Comparison of ENCODE assay signal across 20 cellular contexts in genomic region chr17:2964370-2964769, GRCh38.
"Had no signal": no experiment of that assay in that cellular context is flagged by ENCODE, and none has a peak within 500 bp of the region (broad histone marks: within the 10 kb centered on the region; RNA-seq: fewer than 3 reads in every experiment).

No MANE protein-coding gene starts in this region.

- H3K9me3 Mint-ChIP-seq: activated T-helper 17 cell treated with anti-CD3 and anti-CD28 coated beads, Interleukin-2, amount 50 U/mL, for 72 hours; dendritic cell treated with granulocyte-macrophage colony-stimulating factor and Interleukin-4, amounts not matched to agents 40 ng/mL and 50 ng/mL, for 4 days; stimulated activated memory B cell treated with anti-CD40 and anti-IgM and Interleukin-4, amounts not matched to agents 10 μg/mL and 1 μg/mL and 100 μg/mL, for 72 hours; T-helper 2 cell treated with Interferon-gamma antibody and Interleukin-4, amounts not matched to agents 5 μg/mL and 100 μg/mL, for 36 hours had no signal

- H3K27ac ChIP-seq: heart left ventricle, lower lobe of right lung, neutrophil, upper lobe of left lung had no signal

- H3K4me1 Mint-ChIP-seq: activated T-helper 17 cell treated with anti-CD3 and anti-CD28 coated beads, Interleukin-2, amount 50 U/mL, for 72 hours; stimulated activated memory B cell treated with anti-CD40 and anti-IgM and Interleukin-4, amounts not matched to agents 10 μg/mL and 1 μg/mL and 100 μg/mL, for 72 hours had no signal

- ATAC-seq: activated T-helper 17 cell treated with anti-CD3 and anti-CD28 coated beads, Interleukin-2, amount 50 U/mL, for 72 hours; heart left ventricle; left colon; lower lobe of right lung; stimulated activated memory B cell treated with anti-CD40 and anti-IgM and Interleukin-4, amounts not matched to agents 10 μg/mL and 1 μg/mL and 100 μg/mL, for 72 hours had no signal

- H3K4me1 ChIP-seq: breast epithelium, lower lobe of right lung, upper lobe of left lung had no signal

- DNase-seq: activated CD4-positive, alpha-beta T cell treated with anti-CD3 and anti-CD28 coated beads, Interleukin-2, amount 50 U/mL, for 1 hour; activated naive CD4-positive, alpha-beta T cell treated with Interleukin-2 at 50 U/mL for 16 hours; activated T-cell treated with anti-CD3 and anti-CD28 coated beads for 4 hours; anterior cingulate cortex; cerebellar nuclear complex; effector memory CD4-positive, alpha-beta T cell; heart left ventricle; left colon; lower lobe of right lung; retina; stimulated activated CD4-positive, alpha-beta T cell treated with anti-CD3 and anti-CD28 coated beads, Interleukin-2, amount 100 ng/mL, for 48 hours; substantia nigra; upper lobe of left lung had no signal

- H3K36me3 ChIP-seq: breast epithelium, lower lobe of right lung, upper lobe of left lung had no signal

- H3K4me3 Mint-ChIP-seq: activated T-helper 17 cell treated with anti-CD3 and anti-CD28 coated beads, Interleukin-2, amount 50 U/mL, for 72 hours; dendritic cell treated with granulocyte-macrophage colony-stimulating factor and Interleukin-4, amounts not matched to agents 40 ng/mL and 50 ng/mL, for 4 days; stimulated activated memory B cell treated with anti-CD40 and anti-IgM and Interleukin-4, amounts not matched to agents 10 μg/mL and 1 μg/mL and 100 μg/mL, for 72 hours; T-helper 2 cell treated with Interferon-gamma antibody and Interleukin-4, amounts not matched to agents 5 μg/mL and 100 μg/mL, for 36 hours had no signal

- H3K9me3 ChIP-seq: breast epithelium, heart left ventricle, lower lobe of right lung, neutrophil, upper lobe of left lung had no signal

- FAIRE-seq: frontal cortex had no signal

- H3K27ac Mint-ChIP-seq: activated T-helper 17 cell treated with anti-CD3 and anti-CD28 coated beads, Interleukin-2, amount 50 U/mL, for 72 hours; dendritic cell treated with granulocyte-macrophage colony-stimulating factor and Interleukin-4, amounts not matched to agents 40 ng/mL and 50 ng/mL, for 4 days; stimulated activated memory B cell treated with anti-CD40 and anti-IgM and Interleukin-4, amounts not matched to agents 10 μg/mL and 1 μg/mL and 100 μg/mL, for 72 hours; T-helper 2 cell treated with Interferon-gamma antibody and Interleukin-4, amounts not matched to agents 5 μg/mL and 100 μg/mL, for 36 hours had no signal

- H3K27me3 Mint-ChIP-seq: activated T-helper 17 cell treated with anti-CD3 and anti-CD28 coated beads, Interleukin-2, amount 50 U/mL, for 72 hours; dendritic cell treated with granulocyte-macrophage colony-stimulating factor and Interleukin-4, amounts not matched to agents 40 ng/mL and 50 ng/mL, for 4 days; stimulated activated memory B cell treated with anti-CD40 and anti-IgM and Interleukin-4, amounts not matched to agents 10 μg/mL and 1 μg/mL and 100 μg/mL, for 72 hours had no signal

- H3K27me3 ChIP-seq: breast epithelium, heart left ventricle, neutrophil, upper lobe of left lung had no signal

- H3K4me3 ChIP-seq: breast epithelium, heart left ventricle, lower lobe of right lung, upper lobe of left lung had no signal
